Comparison of ENCODE assay signal across 1 cellular context in the genomic region with DNA sequence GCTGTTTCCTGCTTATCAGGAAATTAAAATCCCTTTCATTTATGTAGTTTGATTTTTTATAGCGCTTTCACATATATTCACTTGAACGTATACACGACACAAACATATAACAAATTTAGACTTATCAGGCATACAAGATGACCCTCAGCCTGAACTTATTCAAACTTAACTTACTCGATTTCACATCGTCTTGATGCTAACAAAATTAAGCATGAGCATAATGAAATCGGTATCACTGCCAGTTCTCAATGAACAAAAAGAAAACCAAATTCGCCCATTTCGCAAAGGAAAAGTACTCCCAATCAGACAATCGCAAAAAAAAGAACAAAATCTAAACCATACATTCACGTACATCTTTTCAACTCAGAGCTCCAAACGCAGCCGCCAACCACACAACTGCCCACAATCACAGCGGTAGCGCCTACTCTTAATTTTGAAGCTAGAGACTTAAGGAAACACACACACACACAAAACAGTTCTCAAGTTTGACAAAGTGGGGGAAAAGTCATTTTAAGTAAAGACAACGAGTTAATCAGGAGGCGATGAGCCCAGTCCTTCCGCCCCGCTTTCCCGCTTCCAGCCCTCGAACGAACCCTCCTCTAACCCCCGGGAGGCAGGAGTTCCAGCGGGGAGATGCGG.
TF ChIP-seq lines count a peak whose summit lies in the region.

No MANE protein-coding gene starts in this region.

TF ChIP-seq in GM12878, 131 proteins besides CTCF, POLR2A, EP300 and RAD21 (continued from another document):
- TF ChIP-seq, protein P1, sequence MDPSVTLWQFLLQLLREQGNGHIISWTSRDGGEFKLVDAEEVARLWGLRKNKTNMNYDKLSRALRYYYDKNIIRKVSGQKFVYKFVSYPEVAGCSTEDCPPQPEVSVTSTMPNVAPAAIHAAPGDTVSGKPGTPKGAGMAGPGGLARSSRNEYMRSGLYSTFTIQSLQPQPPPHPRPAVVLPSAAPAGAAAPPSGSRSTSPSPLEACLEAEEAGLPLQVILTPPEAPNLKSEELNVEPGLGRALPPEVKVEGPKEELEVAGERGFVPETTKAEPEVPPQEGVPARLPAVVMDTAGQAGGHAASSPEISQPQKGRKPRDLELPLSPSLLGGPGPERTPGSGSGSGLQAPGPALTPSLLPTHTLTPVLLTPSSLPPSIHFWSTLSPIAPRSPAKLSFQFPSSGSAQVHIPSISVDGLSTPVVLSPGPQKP (IDR thresholded peaks at IDR 0.05; ENCODE audit: low read depth, low read length), result no peak
- TF ChIP-seq PAX8 (IDR thresholded peaks at IDR 0.05) (no peak), BMI1 (IDR thresholded peaks at IDR 0.05; ENCODE audit: borderline replicate concordance) (peak; percentile 86), TCF12 (IDR thresholded peaks at IDR 0.05; ENCODE audit: low read depth, low read length) (no peak), GATAD2B (conservative IDR thresholded peaks at IDR 0.05; ENCODE audit: low read depth) (no peak)
- TF ChIP-seq, protein P2, sequence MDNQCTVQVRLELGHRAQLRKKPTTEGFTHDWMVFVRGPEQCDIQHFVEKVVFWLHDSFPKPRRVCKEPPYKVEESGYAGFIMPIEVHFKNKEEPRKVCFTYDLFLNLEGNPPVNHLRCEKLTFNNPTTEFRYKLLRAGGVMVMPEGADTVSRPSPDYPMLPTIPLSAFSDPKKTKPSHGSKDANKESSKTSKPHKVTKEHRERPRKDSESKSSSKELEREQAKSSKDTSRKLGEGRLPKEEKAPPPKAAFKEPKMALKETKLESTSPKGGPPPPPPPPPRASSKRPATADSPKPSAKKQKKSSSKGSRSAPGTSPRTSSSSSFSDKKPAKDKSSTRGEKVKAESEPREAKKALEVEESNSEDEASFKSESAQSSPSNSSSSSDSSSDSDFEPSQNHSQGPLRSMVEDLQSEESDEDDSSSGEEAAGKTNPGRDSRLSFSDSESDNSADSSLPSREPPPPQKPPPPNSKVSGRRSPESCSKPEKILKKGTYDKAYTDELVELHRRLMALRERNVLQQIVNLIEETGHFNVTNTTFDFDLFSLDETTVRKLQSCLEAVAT (IDR thresholded peaks at IDR 0.05), result 0 out of 2 replicates have a peak, but pooled peaks have one; percentile 50
